Comparison of ENCODE assay signal across 10 cellular contexts in genomic region chr19:35346193-35347052, GRCh38. TPM values are rescaled to one million over a fixed set of nuclear protein-coding genes. Genes with fewer than 3 reads are reported as not detected.
DNase-seq lines count a peak whose midpoint lies in the region; ATAC-seq, FAIRE-seq and TF ChIP-seq lines count a peak whose summit lies in the region.
"Had no signal": no experiment of that assay in that cellular context is flagged by ENCODE, and none has a peak within 500 bp of the region (broad histone marks: within the 10 kb centered on the region; RNA-seq: fewer than 3 reads in every experiment).

No MANE protein-coding gene starts in this region.

- peak overlapping the region; percentile 26 for H3K4me3 ChIP-seq in CD8-positive, alpha-beta memory T cell (ENCODE audit: low read length)
- H3K4me3 ChIP-seq in spleen = peak overlapping the region in 1 of 8 donors; percentile 39

- no peak for TF ChIP-seq POLR2A in spleen (IDR thresholded peaks at IDR 0.05)

- CTCF ChIA-PET in CD8-positive, alpha-beta memory T cell (lab: Charles Lee) = no interaction called here

- ATAC-seq in HG03095 (IDR thresholded peaks at IDR 0.05; ENCODE audit: unreplicated experiment) = no peak
- no peak for ATAC-seq in GM19467 (IDR thresholded peaks at IDR 0.05; ENCODE audit: unreplicated experiment)
- ATAC-seq: right cardiac atrium had no signal

- intact Hi-C loops in spleen (cut with DNase I; ENCODE audit: low total_unique reads) = no loop called here

- no peaks in the 10 kb centered on the region for H3K36me3 ChIP-seq in CD8-positive, alpha-beta memory T cell (ENCODE audit: insufficient read depth, low read length)
- H3K36me3 ChIP-seq in spleen = peaks cover 0 to 44% (median 4%) of the 10 kb centered on the region in 6 donors

- H3K27ac Mint-ChIP-seq in CD8-positive, alpha-beta memory T cell = peak overlapping the region in 7 of 8 donors; percentile 71 to 91 (median 81)

- POLR2A ChIA-PET in CD8-positive, alpha-beta memory T cell (lab: Charles Lee) = no interaction called here

- no peak for TF ChIP-seq CTCF in spleen (IDR thresholded peaks at IDR 0.05 in 8 of 11, conservative IDR thresholded peaks at IDR 0.05 in 3 of 11)

- peak; percentile 45 to 83 (median 64) for DNase-seq in CD8-positive, alpha-beta memory T cell
- DNase-seq in NCI-H1105 (lab: John Stamatoyannopoulos, UW) (peak; percentile 4), spleen (peak; percentile 92), urothelium cell line (ENCODE audit: low spot score) (no peak), 8988T (no peak)
- peak; percentile 88 for DNase-seq in activated effector memory CD4-positive, alpha-beta T cell treated with anti-CD3 and anti-CD28 coated beads, Interleukin-2, amount 50 U/mL, for 16 hours

- H3K27ac ChIP-seq in CD8-positive, alpha-beta memory T cell (ENCODE audit: low read depth, low read length) = no peak overlapping the region
- peak overlapping the region; percentile 21 to 93 (median 84) for H3K27ac ChIP-seq in spleen

- no peaks in the 10 kb centered on the region for H3K9me3 ChIP-seq in CD8-positive, alpha-beta memory T cell (ENCODE audit: low read length)
- H3K9me3 ChIP-seq in spleen = no peaks in the 10 kb centered on the region

- no peaks in the 10 kb centered on the region for H3K36me3 Mint-ChIP-seq in CD8-positive, alpha-beta memory T cell

- peaks cover 0 to 2% (median 0%) of the 10 kb centered on the region in 5 donors for H3K9me3 Mint-ChIP-seq in CD8-positive, alpha-beta memory T cell

- peaks cover 25 to 27% (median 26%) of the 10 kb centered on the region in 3 donors for H3K4me1 Mint-ChIP-seq in CD8-positive, alpha-beta memory T cell

- peaks cover 8 to 21% of the 10 kb centered on the region in 2 donors for H3K27me3 Mint-ChIP-seq in CD8-positive, alpha-beta memory T cell

- no peaks in the 10 kb centered on the region for H3K27me3 ChIP-seq in CD8-positive, alpha-beta memory T cell (ENCODE audit: insufficient read depth, low read length, poor library complexity, severe bottlenecking)
- peaks cover 0 to 17% (median 0%) of the 10 kb centered on the region in 7 donors for H3K27me3 ChIP-seq in spleen (replicated peaks in 1 of 7)

- peaks cover 21% of the 10 kb centered on the region for H3K4me1 ChIP-seq in CD8-positive, alpha-beta memory T cell (ENCODE audit: insufficient read depth, low read length)
- peaks cover 24 to 92% (median 55%) of the 10 kb centered on the region in 6 donors for H3K4me1 ChIP-seq in spleen

- 42 to 52% (median 52%) methylated on average over 28 of the region's 28 CpGs for WGBS in spleen, 5 donors

- peak overlapping the region; percentile 49 to 90 (median 64) for H3K4me3 Mint-ChIP-seq in CD8-positive, alpha-beta memory T cell

- FAIRE-seq in urothelium cell line (lab: Jason Lieb, UNC) = no peak
- FAIRE-seq: endothelial cell of umbilical vein had no signal

RNA-seq across cellular contexts. Expression of gene FFAR1, which starts 1.3 kb away (rescaled TPM):
- not detected for total RNA-seq in CD8-positive, alpha-beta memory T cell
- polyA plus RNA-seq in CD8-positive, alpha-beta memory T cell = not detected
- total RNA-seq in spleen = under 1 TPM in 4 of 7 donors, not detected in 3; 0.16 to 0.32 (median 0.28) TPM
- polyA plus RNA-seq in spleen = under 1 TPM; 0.18 to 0.52 (median 0.26) TPM
- total RNA-seq: endothelial cell of umbilical vein, right cardiac atrium had no signal
- polyA plus RNA-seq: endothelial cell of umbilical vein, right cardiac atrium had no signal

RNA-seq across cellular contexts. Expression of gene FFAR3, which starts 11.8 kb away (rescaled TPM):
- not detected for total RNA-seq in CD8-positive, alpha-beta memory T cell
- polyA plus RNA-seq in CD8-positive, alpha-beta memory T cell = not detected
- total RNA-seq in spleen = 1 to 10 TPM in 4 of 7 donors, under 1 TPM in 2, not detected in 1; 0.55 to 3.2 (median 2.0) TPM
- under 1 TPM; 0.30 to 0.45 (median 0.33) TPM for polyA plus RNA-seq in spleen
- total RNA-seq: endothelial cell of umbilical vein had no signal
- polyA plus RNA-seq: endothelial cell of umbilical vein had no signal

RNA-seq across cellular contexts. Expression of gene CD22, which starts 17.4 kb away (rescaled TPM):
- total RNA-seq in CD8-positive, alpha-beta memory T cell = under 1 TPM in 1 of 2 experiments, not detected in 1; 0.09 TPM
- not detected for polyA plus RNA-seq in CD8-positive, alpha-beta memory T cell
- total RNA-seq in spleen = 100 to 1,000 TPM; 251 to 446 (median 339) TPM
- polyA plus RNA-seq in spleen = 100 to 1,000 TPM; 292 to 445 (median 394) TPM
- total RNA-seq: endothelial cell of umbilical vein had no signal
- polyA plus RNA-seq: endothelial cell of umbilical vein had no signal

RNA-seq across cellular contexts. Expression of gene GPR42, which starts 24.4 kb away (rescaled TPM):
- total RNA-seq in CD8-positive, alpha-beta memory T cell = not detected
- polyA plus RNA-seq in CD8-positive, alpha-beta memory T cell = not detected
- total RNA-seq in spleen = under 1 TPM in 3 of 7 donors, not detected in 4; 0.60 to 0.67 (median 0.66) TPM
- under 1 TPM in 1 of 3 donors, not detected in 2; 0.09 TPM for polyA plus RNA-seq in spleen
- total RNA-seq: endothelial cell of umbilical vein, right cardiac atrium had no signal
- polyA plus RNA-seq: endothelial cell of umbilical vein, right cardiac atrium had no signal

RNA-seq across cellular contexts. Expression of gene MAG, which starts 54.5 kb away (rescaled TPM):
- total RNA-seq in CD8-positive, alpha-beta memory T cell = not detected
- polyA plus RNA-seq in CD8-positive, alpha-beta memory T cell = 0.36 TPM
- total RNA-seq in spleen = 10 to 100 TPM in 3 of 7 donors, under 1 TPM in 2, not detected in 2; 0.26 to 55.2 (median 35.1) TPM
- polyA plus RNA-seq in spleen = under 1 TPM; 0.07 to 0.42 (median 0.16) TPM
- total RNA-seq: endothelial cell of umbilical vein, right cardiac atrium had no signal
- polyA plus RNA-seq: endothelial cell of umbilical vein had no signal

Comparison
In these comparisons a context has a peak if more than half of its experiments do, and no peak if none do; other contexts are left out.
1. DNase-seq: peak in CD8-positive, alpha-beta memory T cell (5 of 5), NCI-H1105 (single experiment), activated effector memory CD4-positive, alpha-beta T cell treated with anti-CD3 and anti-CD28 coated beads, Interleukin-2, amount 50 U/mL, for 16 hours (single experiment) and spleen (single experiment); none in urothelium cell line (single experiment) and 8988T (single experiment).
2. RNA of gene CD22, which starts 17.4 kb away (total RNA-seq): 251 to 446 TPM in spleen; 0.09 TPM in CD8-positive, alpha-beta memory T cell; every median in the first group is over 100 times any median in the second.